In genomic region chr7:51276967-51277366, GRCh38 we compare ENCODE assay signal across 28 cellular contexts. TPM values are rescaled to one million over a fixed set of nuclear protein-coding genes. Genes with fewer than 3 reads are reported as not detected.
DNase-seq lines count a peak whose midpoint lies in the region; ATAC-seq, FAIRE-seq and TF ChIP-seq lines count a peak whose summit lies in the region.
"Had no signal": no experiment of that assay in that cellular context is flagged by ENCODE, and none has a peak within 500 bp of the region (broad histone marks: within the 10 kb centered on the region; RNA-seq: fewer than 3 reads in every experiment).

No MANE protein-coding gene starts in this region.

- no peaks in the 10 kb centered on the region for H3K36me3 ChIP-seq in HepG2 (replicated peaks in 1 of 2; ENCODE audit: control insufficient read depth in 1 of 2, insufficient read depth in 2 of 2, low read length in 2 of 2)
- no peaks in the 10 kb centered on the region for H3K36me3 ChIP-seq in transverse colon
- H3K36me3 ChIP-seq: lower lobe of right lung, neural progenitor cell, thoracic aorta had no signal

- H3K27ac ChIP-seq in VCaP (peak overlapping the region; percentile 88), HepG2 (ENCODE audit: extremely low read length, insufficient read depth, low read length) (no peak overlapping the region), substantia nigra (ENCODE audit: low read depth, low read length, poor library complexity, severe bottlenecking) (peak overlapping the region; percentile 98), transverse colon (no peak overlapping the region)
- H3K27ac ChIP-seq: lower lobe of right lung, neural progenitor cell, skin epidermis, thoracic aorta had no signal

- no peak overlapping the region for H3K4me2 ChIP-seq in HepG2 (ENCODE audit: low read depth, low read length)
- H3K4me2 ChIP-seq: neural progenitor cell had no signal

- POLR2A ChIA-PET in HepG2 (lab: Yijun Ruan, JAX) = no interaction called here

- intact Hi-C loops in HepG2 (cut with micrococcal nuclease; ENCODE audit: unreplicated experiment) (loop anchor here (5.0 kb wide), 1 partner anchor 35 kb away; no protein-coding TSS in a partner anchor), transverse colon (cut with DNase I; ENCODE audit: low total_unique reads) (no loop called here)

- H3K79me2 ChIP-seq in HepG2 (ENCODE audit: insufficient read depth, low read length) = peaks cover 28% of the 10 kb centered on the region

- TF ChIP-seq RAD21 in HepG2 (CRISPR knock-in tag; IDR thresholded peaks at IDR 0.05) = no peak

- TF ChIP-seq EP300 in HepG2 (IDR thresholded peaks at IDR 0.05; ENCODE audit: low read depth in 2 of 2, low read length in 2 of 2) (no peak), HepG2 (CRISPR knock-in tag; IDR thresholded peaks at IDR 0.05; ENCODE audit: borderline replicate concordance) (no peak), transverse colon (IDR thresholded peaks at IDR 0.05; ENCODE audit: low read depth) (no peak)

- H3K4me1 ChIP-seq in HepG2 (ENCODE audit: insufficient read depth, low read length) = peaks cover 45% of the 10 kb centered on the region
- H3K4me1 ChIP-seq in transverse colon = no peaks in the 10 kb centered on the region
- H3K4me1 ChIP-seq: lower lobe of right lung had no signal

- no peak overlapping the region for H2AFZ ChIP-seq in HepG2 (ENCODE audit: low read length)
- H2AFZ ChIP-seq: neural progenitor cell had no signal

- no peak overlapping the region for H3K4me3 ChIP-seq in HepG2 (replicated peaks in 1 of 3; ENCODE audit: insufficient read depth in 1 of 3, low read depth in 2 of 3, low read length in 3 of 3)
- H3K4me3 ChIP-seq in transverse colon = no peak overlapping the region
- H3K4me3 ChIP-seq: GM12878, lower lobe of right lung, neural progenitor cell, skin epidermis, thoracic aorta had no signal

- no peak overlapping the region for H3K9ac ChIP-seq in HepG2 (ENCODE audit: insufficient read depth, low read depth, low read length)
- H3K9ac ChIP-seq: neural progenitor cell had no signal

- ATAC-seq in HepG2 (no peak), GM21390 (IDR thresholded peaks at IDR 0.05; ENCODE audit: unreplicated experiment) (no peak)
- ATAC-seq: GM12878 had no signal

- FAIRE-seq in HepG2 (lab: Jason Lieb, UNC) = no peak
- FAIRE-seq: GM12878, H54, keratinocyte had no signal

- 95% methylated on average over 5 of the region's 5 CpGs for WGBS in HepG2 (ENCODE audit: low lambda C conversion rate)
- WGBS in transverse colon (ENCODE audit: low coverage in 1 of 2), 2 donors = 84 to 92% methylated on average over 4 to 5 of the region's 5 CpGs

- in situ Hi-C loops in HepG2 (cut with HindIII; ENCODE audit: extremely low pct_ligation_motif_present, low pct_unique_long_range_greater_than_20kb) = no loop called here
- in situ Hi-C loops in transverse colon (cut with MboI; ENCODE audit: low pct_ligation_motif_present in 1 of 4, low pct_unique_long_range_greater_than_20kb in 1 of 4, low sequenced_read_pairs in 3 of 4) = no loop called here
- in situ Hi-C loops in ACHN (cut with HindIII; ENCODE audit: low pct_ligation_motif_present, low pct_unique_long_range_greater_than_20kb, low sequenced_read_pairs) = loop anchor here (25.0 kb wide), 1 partner anchor 90 kb away; no protein-coding TSS in a partner anchor

- TF ChIP-seq POLR2A in HepG2 (IDR thresholded peaks at IDR 0.05; ENCODE audit: insufficient read depth in 1 of 2, low read depth in 2 of 2, low read length in 2 of 2) (no peak), transverse colon (IDR thresholded peaks at IDR 0.05) (no peak)

- peaks cover 3% of the 10 kb centered on the region; the same call in 1 of the 2 replicates for H4K20me1 ChIP-seq in HepG2 (ENCODE audit: insufficient read depth, low read length)

- CTCF ChIA-PET in HepG2 (lab: Yijun Ruan, JAX; ENCODE audit: low intra/inter-chr PET ratio, low total read pairs) = no interaction called here

- no peak for TF ChIP-seq CTCF in VCaP (conservative IDR thresholded peaks at IDR 0.05)
- no peak for TF ChIP-seq CTCF in HepG2 (CRISPR knock-in tag; IDR thresholded peaks at IDR 0.05)
- TF ChIP-seq CTCF in transverse colon (IDR thresholded peaks at IDR 0.05) = no peak

- H3K27me3 ChIP-seq in HepG2 (ENCODE audit: control insufficient read depth in 1 of 2, insufficient read depth in 2 of 2, low read length in 2 of 2) (no peaks in the 10 kb centered on the region), transverse colon (no peaks in the 10 kb centered on the region)
- H3K27me3 ChIP-seq: neural progenitor cell had no signal

- DNase-seq in DMS53 (lab: John Stamatoyannopoulos, UW) (peak; percentile 32), DMS53 treated with DMSO at 0.1 percent for 48 hours (lab: John Stamatoyannopoulos, UW; ENCODE audit: unreplicated experiment) (no peak), HepG2 (ENCODE audit: low spot score) (no peak), substantia nigra (lab: John Stamatoyannopoulos, UW) (peak in 21 of 49 donors; percentile 31 to 69 (median 52)), transverse colon (no peak), ACHN (no peak)
- DNase-seq: 8988T; activated CD4-positive, alpha-beta T cell treated with anti-CD3 and anti-CD28 coated beads, Interleukin-2, amount 50 U/mL, for 1 hour; activated CD8-positive, alpha-beta memory T cell treated with anti-CD3 and anti-CD28 coated beads, Interleukin-2, amount 50 U/mL, for 4 hours; activated naive CD4-positive, alpha-beta T cell treated with anti-CD3 and anti-CD28 coated beads, Interleukin-2, amount 50 U/mL, for 16 hours; AML-193; DND-41; Kasumi-1; lower lobe of right lung; MV-4-11; NCI-H1694; NCI-H226 had no signal

- BruUV-seq in HepG2 (replicated peaks; lab: Mats Ljungman, UMichigan) = no TSS peak

- H3K9me3 ChIP-seq in HepG2 (ENCODE audit: low read length) (no peaks in the 10 kb centered on the region), transverse colon (no peaks in the 10 kb centered on the region)
- H3K9me3 ChIP-seq: lower lobe of right lung, thoracic aorta had no signal

TF ChIP-seq in HepG2, 621 proteins besides CTCF, POLR2A, EP300 and RAD21 (continues in another document):
- TF ChIP-seq MNT (IDR thresholded peaks at IDR 0.05) = 0 out of 2 replicates have a peak, but pooled peaks have one; percentile 27

RNA-seq across cellular contexts. Expression of gene COBL, which starts 39.6 kb away (rescaled TPM):
- total RNA-seq in HepG2 (2016; rRNA removed; fragmentation: Illumina TruSeq; extraction: Trizol) = 3.8 and 4.4 TPM in 2 replicates
- total RNA-seq in HepG2 (2016; cell fraction: cytosol; rRNA removed; fragmentation: Illumina TruSeq; extraction: Trizol; ENCODE audit: low read depth) = 1.7 and 3.4 TPM in 2 replicates
- 2.9 and 3.7 TPM in 2 replicates for total RNA-seq in HepG2 (2016; cell fraction: insoluble cytoplasmic fraction; rRNA removed; fragmentation: Illumina TruSeq; extraction: Trizol)
- total RNA-seq in HepG2 (2016; cell fraction: membrane; rRNA removed; fragmentation: Illumina TruSeq; extraction: Trizol) = 3.3 TPM in 2 replicates
- total RNA-seq in HepG2 (2016; cell fraction: nucleus; rRNA removed; fragmentation: Illumina TruSeq; extraction: Trizol) = 7.8 and 8.5 TPM in 2 replicates
- 4.9 and 8.4 TPM in 2 replicates for polyA plus RNA-seq in HepG2 (2011; rRNA removed)
- 3.8 and 4.6 TPM in 2 replicates for polyA plus RNA-seq in HepG2 (2011; cell fraction: cytosol; rRNA removed)
- 5.7 and 7.9 TPM in 2 replicates for polyA plus RNA-seq in HepG2 (2011; cell fraction: nucleus; rRNA removed)
- polyA plus RNA-seq in HepG2 (2012) = 13.2 and 13.3 TPM in 2 replicates
- 0.85 and 0.88 TPM in 2 replicates for polyA plus RNA-seq in HepG2 (2016; cell fraction: cytosol; fragmentation: Illumina TruSeq; extraction: Trizol; ENCODE audit: low read depth)
- 4.3 and 5.9 TPM in 2 replicates for polyA plus RNA-seq in HepG2 (2016; cell fraction: insoluble cytoplasmic fraction; fragmentation: Illumina TruSeq; extraction: Trizol; ENCODE audit: low read depth)
- 1.7 and 2.0 TPM in 2 replicates for polyA plus RNA-seq in HepG2 (2016; cell fraction: membrane; fragmentation: Illumina TruSeq; extraction: Trizol; ENCODE audit: low read depth)
- polyA plus RNA-seq in HepG2 (2016; cell fraction: nucleus; fragmentation: Illumina TruSeq; extraction: Trizol; ENCODE audit: insufficient read depth, low read depth) = 7.6 and 8.4 TPM in 2 replicates
- polyA minus RNA-seq in HepG2 (2011; rRNA and poly(A)+ RNA removed; ENCODE audit: low replicate concordance) = 15.4 and 59.2 TPM in 2 replicates
- 5.0 and 7.4 TPM in 2 replicates for polyA minus RNA-seq in HepG2 (2011; cell fraction: cytosol; rRNA and poly(A)+ RNA removed)
- 17.9 and 22.8 TPM in 2 replicates for polyA minus RNA-seq in HepG2 (2011; cell fraction: nucleus; rRNA and poly(A)+ RNA removed)
- total RNA-seq in transverse colon = 100 to 1,000 TPM in 1 of 4 donors, 10 to 100 TPM in 3; 62.4 to 114 (median 72.2) TPM
- total RNA-seq: glomerular endothelial cell; pulmonary artery endothelial cell; T-helper 2 cell treated with Interferon-gamma antibody and Interleukin-4, amounts not matched to agents 100 ng/mL and 5 ng/mL, for 36 hours had no signal
- polyA plus RNA-seq: GM12878 had no signal

Comparison
In these comparisons a context has a peak if more than half of its experiments do, and no peak if none do; other contexts are left out.
1. H3K27ac ChIP-seq: peak in VCaP (single experiment) and substantia nigra (single experiment); none in HepG2 (single experiment) and transverse colon (0 of 4).
2. RNA of gene COBL, which starts 39.6 kb away (total RNA-seq): 62.4 to 114 TPM in transverse colon; 1.7 to 8.5 TPM in HepG2; every median in the first group is over 4 times any median in the second.